18 cellular contexts compared by ENCODE assay signal in genomic region chr3:170910542-170910941, GRCh38. TPM values are rescaled to one million over a fixed set of nuclear protein-coding genes. Genes with fewer than 3 reads are reported as not detected.
A peak's percentile ranks its signal among the peaks of the same experiment; 100 is the strongest.
DNase-seq lines count a peak whose midpoint lies in the region; ATAC-seq and TF ChIP-seq lines count a peak whose summit lies in the region.
"Had no signal": no experiment of that assay in that cellular context is flagged by ENCODE, and none has a peak within 500 bp of the region (broad histone marks: within the 10 kb centered on the region; RNA-seq: fewer than 3 reads in every experiment).

No MANE protein-coding gene starts in this region.

- H2AFZ ChIP-seq in osteoblast (ENCODE audit: low read length) = no peak overlapping the region

- peaks cover 10% of the 10 kb centered on the region for H3K4me1 ChIP-seq in osteoblast (ENCODE audit: insufficient read depth, low read length)
- H3K4me1 ChIP-seq: BE2C had no signal

- DNase-seq in ELR (ENCODE audit: low read depth) = peak; percentile 53
- DNase-seq in M059J (ENCODE audit: low read depth) = peak; percentile 40
- DNase-seq in fibroblast of mammary gland (ENCODE audit: low read depth) = peak; percentile 34
- peak; percentile 42 for DNase-seq in osteoblast (ENCODE audit: insufficient read length, low spot score, missing footprints)
- DNase-seq in iPS-NIHi11 (ENCODE audit: low spot score) = no peak
- no peak for DNase-seq in coronary artery (ENCODE audit: low spot score)
- DNase-seq: BE2C; CD8-positive, alpha-beta T cell; DMS79 treated with DMSO at 0.1 percent for 48 hours; KBM-7; NCI-H1092; NCI-H146; NCI-H2081; NCI-H748 treated with DMSO at 0.1 percent for 48 hours had no signal

- no peaks in the 10 kb centered on the region for H3K36me3 ChIP-seq in osteoblast (ENCODE audit: insufficient read depth, low read length)
- H3K36me3 ChIP-seq: BE2C had no signal

- peaks cover 8% of the 10 kb centered on the region for H3K9me3 ChIP-seq in osteoblast (ENCODE audit: low read depth, low read length)

- H3K4me2 ChIP-seq in osteoblast (ENCODE audit: insufficient read depth, low read length) = no peak overlapping the region

- ATAC-seq in GM21526 (IDR thresholded peaks at IDR 0.05; ENCODE audit: low FRiP score, unreplicated experiment) (no peak), HG03521 (IDR thresholded peaks at IDR 0.05; ENCODE audit: unreplicated experiment) (no peak)
- ATAC-seq: CD8-positive, alpha-beta T cell; GM12878 had no signal

- peaks cover 21% of the 10 kb centered on the region for H3K79me2 ChIP-seq in osteoblast (ENCODE audit: insufficient read depth, low read length)

- TF ChIP-seq CTCF in fibroblast of mammary gland (conservative IDR thresholded peaks at IDR 0.05; ENCODE audit: control insufficient read depth, insufficient read depth, low read depth, low read length) (no peak), osteoblast (IDR thresholded peaks at IDR 0.05; ENCODE audit: extremely low read depth, low read depth, low read length) (no peak), coronary artery (IDR thresholded peaks at IDR 0.05) (no peak)

- H3K27ac ChIP-seq in osteoblast (ENCODE audit: low read depth, low read length) (no peak overlapping the region), coronary artery (no peak overlapping the region)
- H3K27ac ChIP-seq: SK-N-MC had no signal

- H3K4me3 ChIP-seq in fibroblast of mammary gland (ENCODE audit: control insufficient read depth, low read depth, low read length) = no peak overlapping the region
- H3K4me3 ChIP-seq in osteoblast (ENCODE audit: insufficient read depth, low read length) = no peak overlapping the region
- no peak overlapping the region for H3K4me3 ChIP-seq in coronary artery
- H3K4me3 ChIP-seq: GM12878, SK-N-MC had no signal

- H4K20me1 ChIP-seq in osteoblast (ENCODE audit: insufficient read depth, low read length) = no peaks in the 10 kb centered on the region

- H3K27me3 ChIP-seq in osteoblast (ENCODE audit: insufficient read depth, low read length) = no peaks in the 10 kb centered on the region
- H3K27me3 ChIP-seq: BE2C had no signal

RNA-seq across cellular contexts. Expression of gene EIF5A2, which starts 2.1 kb away (rescaled TPM):
- total RNA-seq in M059J (2014; rRNA removed; shearing (Covaris generic)) = 17.4 and 25.1 TPM in 2 replicates
- 12.3 and 13.3 TPM in 2 replicates for total RNA-seq in osteoblast

RNA-seq across cellular contexts. Expression of gene RPL22L1, which starts 40.5 kb away (rescaled TPM):
- total RNA-seq in M059J (2014; rRNA removed; shearing (Covaris generic)) = 64.3 and 106 TPM in 2 replicates
- total RNA-seq in osteoblast = 232 and 297 TPM in 2 replicates

Comparison
In these comparisons a context has a peak if more than half of its experiments do, and no peak if none do; other contexts are left out.
1. DNase-seq: peak in ELR (single experiment), M059J (single experiment), fibroblast of mammary gland (single experiment) and osteoblast (single experiment); none in iPS-NIHi11 (single experiment) and coronary artery (single experiment).